24 cellular contexts compared by ENCODE assay signal in genomic region chr12:101207086-101207780, GRCh38. TPM values are rescaled to one million over a fixed set of nuclear protein-coding genes. Genes with fewer than 3 reads are reported as not detected.
"Had no signal": no experiment of that assay in that cellular context is flagged by ENCODE, and none has a peak within 500 bp of the region (broad histone marks: within the 10 kb centered on the region; RNA-seq: fewer than 3 reads in every experiment).

No MANE protein-coding gene starts in this region.

- H2AFZ ChIP-seq: parathyroid adenoma had no signal

- H3K79me2 ChIP-seq: parathyroid adenoma had no signal

- H3K4me2 ChIP-seq: smooth muscle cell had no signal

- ATAC-seq: left ventricle myocardium superior; stimulated activated naive B cell treated with anti-CD40 and anti-IgM and Interleukin-4, amounts not matched to agents 10 μg/mL and 1 μg/mL and 100 μg/mL, for 72 hours had no signal

- H3K27ac ChIP-seq: adrenal gland, brain microvascular endothelial cell, esophagus muscularis mucosa, parathyroid adenoma, right atrium auricular region, stomach, tibial artery had no signal

- H3K36me3 ChIP-seq: adrenal gland, brain microvascular endothelial cell, esophagus muscularis mucosa, right atrium auricular region, stomach, tibial artery had no signal

- H3K9me3 ChIP-seq: adrenal gland, esophagus muscularis mucosa, right atrium auricular region, stomach, tibial artery had no signal

- H3K9ac ChIP-seq: parathyroid adenoma had no signal

- H3K4me3 ChIP-seq: adrenal gland, esophagus muscularis mucosa, right atrium auricular region, smooth muscle cell, stomach, tibial artery had no signal

- DNase-seq: activated CD4-positive, alpha-beta T cell treated with anti-CD3 and anti-CD28 coated beads for 4 hours; activated CD4-positive, alpha-beta T cell treated with anti-CD3 and anti-CD28 coated beads, Interleukin-2, amount 50 U/mL, for 4 hours; activated CD4-positive, CD25-positive, alpha-beta regulatory T cell; activated effector memory CD4-positive, alpha-beta T cell treated with Interleukin-2 at 50 U/mL for 16 hours; activated naive CD4-positive, alpha-beta T cell treated with Interleukin-2 at 50 U/mL for 16 hours; activated T-cell treated with anti-CD3 and anti-CD28 coated beads for 4 hours; adrenal gland; brain microvascular endothelial cell; central memory CD4-positive, alpha-beta T cell; left ventricle myocardium superior; stimulated activated CD4-positive, alpha-beta T cell treated with anti-CD3 and anti-CD28 coated beads, Interleukin-2, amount 100 ng/mL, for 24 hours; stimulated activated naive B cell treated with anti-CD40 and anti-IgM and Interleukin-4, amounts not matched to agents 10 μg/mL and 1 μg/mL and 100 μg/mL, for 72 hours; stomach; T-helper 1 cell; tibial artery had no signal

- H3K4me1 ChIP-seq: adrenal gland, right atrium auricular region had no signal

RNA-seq across cellular contexts. Expression of gene SLC5A8, which starts 2.8 kb away (rescaled TPM):
- total RNA-seq: astrocyte, endothelial cell of umbilical vein, esophagus muscularis mucosa, left ventricle myocardium superior, lung microvascular endothelial cell, pulmonary artery endothelial cell, right atrium auricular region, smooth muscle cell, ureter had no signal
- polyA plus RNA-seq: endothelial cell of umbilical vein, smooth muscle cell had no signal
